Comparison of ENCODE assay signal across 1 cellular context in the genomic region with DNA sequence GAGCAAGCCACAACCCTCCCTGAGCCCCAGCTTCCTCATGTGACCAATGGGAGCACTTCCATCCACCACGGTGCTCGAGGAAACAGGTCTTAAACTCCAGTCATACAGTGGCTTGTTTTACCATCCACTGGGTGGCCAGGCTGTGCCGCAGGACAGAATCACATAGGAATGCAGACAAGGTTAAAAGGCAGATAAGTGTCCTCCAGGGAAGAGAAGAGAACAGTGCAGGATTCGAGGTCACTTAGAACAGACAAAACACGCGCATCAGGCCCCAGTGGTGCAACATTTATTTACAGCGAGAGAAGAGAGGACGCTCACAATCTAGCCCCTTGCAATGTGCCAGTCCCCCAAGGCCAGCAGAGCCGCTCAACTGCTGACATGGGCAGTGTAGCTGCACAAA.
TF ChIP-seq lines count a peak whose summit lies in the region.

No MANE protein-coding gene starts in this region.

TF ChIP-seq in HepG2, 621 proteins besides CTCF, POLR2A, EP300 and RAD21:
- TF ChIP-seq, protein P1, sequence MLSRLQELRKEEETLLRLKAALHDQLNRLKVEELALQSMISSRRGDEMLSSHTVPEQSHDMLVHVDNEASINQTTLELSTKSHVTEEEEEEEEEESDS (CRISPR knock-in tag; IDR thresholded peaks at IDR 0.05; ENCODE audit: borderline replicate concordance) = no peak
- TF ChIP-seq, protein P2, sequence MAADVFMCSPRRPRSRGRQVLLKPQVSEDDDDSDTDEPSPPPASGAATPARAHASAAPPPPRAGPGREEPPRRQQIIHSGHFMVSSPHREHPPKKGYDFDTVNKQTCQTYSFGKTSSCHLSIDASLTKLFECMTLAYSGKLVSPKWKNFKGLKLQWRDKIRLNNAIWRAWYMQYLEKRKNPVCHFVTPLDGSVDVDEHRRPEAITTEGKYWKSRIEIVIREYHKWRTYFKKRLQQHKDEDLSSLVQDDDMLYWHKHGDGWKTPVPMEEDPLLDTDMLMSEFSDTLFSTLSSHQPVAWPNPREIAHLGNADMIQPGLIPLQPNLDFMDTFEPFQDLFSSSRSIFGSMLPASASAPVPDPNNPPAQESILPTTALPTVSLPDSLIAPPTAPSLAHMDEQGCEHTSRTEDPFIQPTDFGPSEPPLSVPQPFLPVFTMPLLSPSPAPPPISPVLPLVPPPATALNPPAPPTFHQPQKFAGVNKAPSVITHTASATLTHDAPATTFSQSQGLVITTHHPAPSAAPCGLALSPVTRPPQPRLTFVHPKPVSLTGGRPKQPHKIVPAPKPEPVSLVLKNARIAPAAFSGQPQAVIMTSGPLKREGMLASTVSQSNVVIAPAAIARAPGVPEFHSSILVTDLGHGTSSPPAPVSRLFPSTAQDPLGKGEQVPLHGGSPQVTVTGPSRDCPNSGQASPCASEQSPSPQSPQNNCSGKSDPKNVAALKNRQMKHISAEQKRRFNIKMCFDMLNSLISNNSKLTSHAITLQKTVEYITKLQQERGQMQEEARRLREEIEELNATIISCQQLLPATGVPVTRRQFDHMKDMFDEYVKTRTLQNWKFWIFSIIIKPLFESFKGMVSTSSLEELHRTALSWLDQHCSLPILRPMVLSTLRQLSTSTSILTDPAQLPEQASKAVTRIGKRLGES (CRISPR knock-in tag; IDR thresholded peaks at IDR 0.05; ENCODE audit: borderline replicate concordance) = no peak
- TF ChIP-seq, protein P3, sequence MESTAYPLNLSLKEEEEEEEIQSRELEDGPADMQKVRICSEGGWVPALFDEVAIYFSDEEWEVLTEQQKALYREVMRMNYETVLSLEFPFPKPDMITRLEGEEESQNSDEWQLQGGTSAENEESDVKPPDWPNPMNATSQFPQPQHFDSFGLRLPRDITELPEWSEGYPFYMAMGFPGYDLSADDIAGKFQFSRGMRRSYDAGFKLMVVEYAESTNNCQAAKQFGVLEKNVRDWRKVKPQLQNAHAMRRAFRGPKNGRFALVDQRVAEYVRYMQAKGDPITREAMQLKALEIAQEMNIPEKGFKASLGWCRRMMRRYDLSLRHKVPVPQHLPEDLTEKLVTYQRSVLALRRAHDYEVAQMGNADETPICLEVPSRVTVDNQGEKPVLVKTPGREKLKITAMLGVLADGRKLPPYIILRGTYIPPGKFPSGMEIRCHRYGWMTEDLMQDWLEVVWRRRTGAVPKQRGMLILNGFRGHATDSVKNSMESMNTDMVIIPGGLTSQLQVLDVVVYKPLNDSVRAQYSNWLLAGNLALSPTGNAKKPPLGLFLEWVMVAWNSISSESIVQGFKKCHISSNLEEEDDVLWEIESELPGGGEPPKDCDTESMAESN (CRISPR knock-in tag; conservative IDR thresholded peaks at IDR 0.05) = no peak
- TF ChIP-seq, protein P4, sequence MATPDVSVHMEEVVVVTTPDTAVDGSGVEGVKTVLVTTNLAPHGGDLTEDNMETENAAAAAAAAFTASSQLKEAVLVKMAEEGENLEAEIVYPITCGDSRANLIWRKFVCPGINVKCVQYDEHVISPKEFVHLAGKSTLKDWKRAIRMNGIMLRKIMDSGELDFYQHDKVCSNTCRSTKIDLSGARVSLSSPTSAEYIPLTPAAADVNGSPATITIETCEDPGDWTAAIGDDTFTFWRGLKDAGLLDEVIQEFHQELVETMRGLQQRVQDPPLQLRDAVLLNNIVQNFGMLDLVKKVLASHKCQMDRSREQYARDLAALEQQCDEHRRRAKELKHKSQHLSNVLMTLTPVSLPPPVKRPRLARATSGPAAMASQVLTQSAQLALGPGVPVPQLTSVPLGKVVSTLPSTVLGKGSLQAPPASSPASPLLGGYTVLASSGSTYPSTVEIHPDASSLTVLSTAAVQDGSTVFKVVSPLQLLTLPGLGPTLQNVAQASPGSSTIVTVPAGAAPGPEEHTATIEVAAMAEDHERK (CRISPR knock-in tag; IDR thresholded peaks at IDR 0.05; ENCODE audit: low read depth) = no peak
- TF ChIP-seq ZNF317 (CRISPR knock-in tag; IDR thresholded peaks at IDR 0.05) (no peak), SNAI1 (CRISPR knock-in tag; IDR thresholded peaks at IDR 0.05; ENCODE audit: borderline replicate concordance) (no peak), RFXAP (CRISPR knock-in tag; IDR thresholded peaks at IDR 0.05; ENCODE audit: borderline replicate concordance) (no peak)
- TF ChIP-seq, protein P5, sequence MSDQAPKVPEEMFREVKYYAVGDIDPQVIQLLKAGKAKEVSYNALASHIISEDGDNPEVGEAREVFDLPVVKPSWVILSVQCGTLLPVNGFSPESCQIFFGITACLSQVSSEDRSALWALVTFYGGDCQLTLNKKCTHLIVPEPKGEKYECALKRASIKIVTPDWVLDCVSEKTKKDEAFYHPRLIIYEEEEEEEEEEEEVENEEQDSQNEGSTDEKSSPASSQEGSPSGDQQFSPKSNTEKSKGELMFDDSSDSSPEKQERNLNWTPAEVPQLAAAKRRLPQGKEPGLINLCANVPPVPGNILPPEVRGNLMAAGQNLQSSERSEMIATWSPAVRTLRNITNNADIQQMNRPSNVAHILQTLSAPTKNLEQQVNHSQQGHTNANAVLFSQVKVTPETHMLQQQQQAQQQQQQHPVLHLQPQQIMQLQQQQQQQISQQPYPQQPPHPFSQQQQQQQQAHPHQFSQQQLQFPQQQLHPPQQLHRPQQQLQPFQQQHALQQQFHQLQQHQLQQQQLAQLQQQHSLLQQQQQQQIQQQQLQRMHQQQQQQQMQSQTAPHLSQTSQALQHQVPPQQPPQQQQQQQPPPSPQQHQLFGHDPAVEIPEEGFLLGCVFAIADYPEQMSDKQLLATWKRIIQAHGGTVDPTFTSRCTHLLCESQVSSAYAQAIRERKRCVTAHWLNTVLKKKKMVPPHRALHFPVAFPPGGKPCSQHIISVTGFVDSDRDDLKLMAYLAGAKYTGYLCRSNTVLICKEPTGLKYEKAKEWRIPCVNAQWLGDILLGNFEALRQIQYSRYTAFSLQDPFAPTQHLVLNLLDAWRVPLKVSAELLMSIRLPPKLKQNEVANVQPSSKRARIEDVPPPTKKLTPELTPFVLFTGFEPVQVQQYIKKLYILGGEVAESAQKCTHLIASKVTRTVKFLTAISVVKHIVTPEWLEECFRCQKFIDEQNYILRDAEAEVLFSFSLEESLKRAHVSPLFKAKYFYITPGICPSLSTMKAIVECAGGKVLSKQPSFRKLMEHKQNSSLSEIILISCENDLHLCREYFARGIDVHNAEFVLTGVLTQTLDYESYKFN (CRISPR knock-in tag; conservative IDR thresholded peaks at IDR 0.05) = no peak
